12 cellular contexts compared by ENCODE assay signal in genomic region chr6:13406051-13406477, GRCh38.
A peak's percentile ranks its signal among the peaks of the same experiment; 100 is the strongest.
DNase-seq lines count a peak whose midpoint lies in the region; ATAC-seq and TF ChIP-seq lines count a peak whose summit lies in the region.
"Had no signal": no experiment of that assay in that cellular context is flagged by ENCODE, and none has a peak within 500 bp of the region (broad histone marks: within the 10 kb centered on the region; RNA-seq: fewer than 3 reads in every experiment).

No MANE protein-coding gene starts in this region.

- H3K4me1 ChIP-seq in gastroesophageal sphincter: peaks cover 12 to 52% (median 12%) of the 10 kb centered on the region in 3 donors
- H3K4me1 ChIP-seq in tibial nerve: peaks cover 0 to 64% (median 41%) of the 10 kb centered on the region in 4 donors
- peaks cover 5 to 8% of the 10 kb centered on the region in 2 donors for H3K4me1 ChIP-seq in aorta (ENCODE audit: control insufficient read depth in 1 of 2, insufficient read depth in 2 of 2, low read length in 2 of 2)
- no peaks in the 10 kb centered on the region for H3K4me1 ChIP-seq in CD8-positive, alpha-beta memory T cell (ENCODE audit: insufficient read depth, low read length)

- peaks cover 63% of the 10 kb centered on the region in 2 donors for H3K4me1 Mint-ChIP-seq in natural killer cell treated with Interleukin-12 subunit alpha and Interleukin-12 subunit beta and Interleukin-15 and Interleukin-18, amount 100 ng/mL, for 72 hours (ENCODE audit: low read depth in 2 of 2)
- peaks cover 0 to 8% (median 1%) of the 10 kb centered on the region in 3 donors for H3K4me1 Mint-ChIP-seq in CD8-positive, alpha-beta memory T cell

- TF ChIP-seq POLR2A in gastroesophageal sphincter (IDR thresholded peaks at IDR 0.05) (no peak), tibial nerve (IDR thresholded peaks at IDR 0.05) (no peak)

- CTCF ChIA-PET in CD8-positive, alpha-beta memory T cell (lab: Charles Lee): no interaction called here

- H3K27ac Mint-ChIP-seq in natural killer cell treated with Interleukin-12 subunit alpha and Interleukin-12 subunit beta and Interleukin-15 and Interleukin-18, amount 100 ng/mL, for 72 hours: peak overlapping the region; percentile 40 to 94
- no peak overlapping the region for H3K27ac Mint-ChIP-seq in CD8-positive, alpha-beta memory T cell

- no peak for ATAC-seq in gastroesophageal sphincter
- ATAC-seq in natural killer cell treated with Interleukin-12 subunit alpha and Interleukin-12 subunit beta and Interleukin-15 and Interleukin-18, amount 100 ng/mL, for 72 hours: no peak
- no peak for ATAC-seq in aorta (ENCODE audit: low FRiP score)

- no peak overlapping the region for H3K4me3 ChIP-seq in gastroesophageal sphincter
- no peak overlapping the region for H3K4me3 ChIP-seq in tibial nerve
- H3K4me3 ChIP-seq in aorta (ENCODE audit: low read length in 2 of 2): no peak overlapping the region
- H3K4me3 ChIP-seq in CD8-positive, alpha-beta memory T cell (ENCODE audit: low read length): no peak overlapping the region
- H3K4me3 ChIP-seq: SK-N-MC had no signal

- no peaks in the 10 kb centered on the region for H3K9me3 ChIP-seq in gastroesophageal sphincter
- H3K9me3 ChIP-seq in tibial nerve: no peaks in the 10 kb centered on the region
- H3K9me3 ChIP-seq in aorta (ENCODE audit: control insufficient read depth, low read length): no peaks in the 10 kb centered on the region
- no peaks in the 10 kb centered on the region for H3K9me3 ChIP-seq in CD8-positive, alpha-beta memory T cell (ENCODE audit: low read length)

- H3K27ac ChIP-seq in gastroesophageal sphincter (peak overlapping the region in 3 of 4 donors; percentile 9 to 56 (median 52)), tibial nerve (peak overlapping the region; percentile 6 to 89 (median 71)), aorta (ENCODE audit: low read depth in 1 of 2, low read length in 2 of 2) (no peak overlapping the region)
- H3K27ac ChIP-seq in CD8-positive, alpha-beta memory T cell (ENCODE audit: low read depth, low read length): no peak overlapping the region
- H3K27ac ChIP-seq: SK-N-MC had no signal

- no peaks in the 10 kb centered on the region for H3K27me3 Mint-ChIP-seq in natural killer cell treated with Interleukin-12 subunit alpha and Interleukin-12 subunit beta and Interleukin-15 and Interleukin-18, amount 100 ng/mL, for 72 hours
- no peaks in the 10 kb centered on the region for H3K27me3 Mint-ChIP-seq in CD8-positive, alpha-beta memory T cell

- 60 to 84% methylated on average over 1 to 2 of the region's 9 CpGs for WGBS in gastroesophageal sphincter (ENCODE audit: low coverage in 1 of 2), 2 donors
- WGBS in tibial nerve, 2 donors: 65 to 69% methylated on average over 9 of the region's 9 CpGs
- WGBS in aorta, 2 donors: 92 to 93% methylated on average over 9 of the region's 9 CpGs

- no peaks in the 10 kb centered on the region for H3K36me3 ChIP-seq in gastroesophageal sphincter
- H3K36me3 ChIP-seq in tibial nerve: no peaks in the 10 kb centered on the region
- no peaks in the 10 kb centered on the region for H3K36me3 ChIP-seq in aorta (ENCODE audit: control insufficient read depth in 1 of 2, insufficient read depth in 2 of 2, low read length in 1 of 2)
- H3K36me3 ChIP-seq in CD8-positive, alpha-beta memory T cell (ENCODE audit: insufficient read depth, low read length): no peaks in the 10 kb centered on the region

- H3K27me3 ChIP-seq in gastroesophageal sphincter (no peaks in the 10 kb centered on the region), tibial nerve (no peaks in the 10 kb centered on the region), aorta (ENCODE audit: control insufficient read depth in 1 of 2, insufficient read depth in 2 of 2, low read length in 1 of 2) (no peaks in the 10 kb centered on the region)
- H3K27me3 ChIP-seq in CD8-positive, alpha-beta memory T cell (ENCODE audit: insufficient read depth, low read length, poor library complexity, severe bottlenecking): no peaks in the 10 kb centered on the region

- no peaks in the 10 kb centered on the region for H3K9me3 Mint-ChIP-seq in natural killer cell treated with Interleukin-12 subunit alpha and Interleukin-12 subunit beta and Interleukin-15 and Interleukin-18, amount 100 ng/mL, for 72 hours
- H3K9me3 Mint-ChIP-seq in CD8-positive, alpha-beta memory T cell: no peaks in the 10 kb centered on the region

- TF ChIP-seq EP300 in gastroesophageal sphincter (IDR thresholded peaks at IDR 0.05): no peak
- peak in 1 of 2 donors; percentile 48 for TF ChIP-seq EP300 in tibial nerve (IDR thresholded peaks at IDR 0.05)

- no peak overlapping the region for H3K4me3 Mint-ChIP-seq in natural killer cell treated with Interleukin-12 subunit alpha and Interleukin-12 subunit beta and Interleukin-15 and Interleukin-18, amount 100 ng/mL, for 72 hours
- no peak overlapping the region for H3K4me3 Mint-ChIP-seq in CD8-positive, alpha-beta memory T cell

- no peak for TF ChIP-seq CTCF in gastroesophageal sphincter (IDR thresholded peaks at IDR 0.05)
- TF ChIP-seq CTCF in tibial nerve (IDR thresholded peaks at IDR 0.05): no peak

- intact Hi-C loops in aorta (cut with DNase I): no loop called here

- no peaks in the 10 kb centered on the region for H3K36me3 Mint-ChIP-seq in natural killer cell treated with Interleukin-12 subunit alpha and Interleukin-12 subunit beta and Interleukin-15 and Interleukin-18, amount 100 ng/mL, for 72 hours
- H3K36me3 Mint-ChIP-seq in CD8-positive, alpha-beta memory T cell: no peaks in the 10 kb centered on the region

- POLR2A ChIA-PET in CD8-positive, alpha-beta memory T cell (lab: Charles Lee): no interaction called here

- peak; percentile 36 for DNase-seq in NCI-H2107 treated with DMSO at 0.1 percent for 48 hours (lab: John Stamatoyannopoulos, UW; ENCODE audit: unreplicated experiment)
- no peak for DNase-seq in NCI-H2107 (lab: John Stamatoyannopoulos, UW)
- DNase-seq in natural killer cell treated with Interleukin-12 subunit alpha and Interleukin-12 subunit beta and Interleukin-15 and Interleukin-18, amount 100 ng/mL, for 72 hours (ENCODE audit: low spot score): no peak
- peak in 1 of 2 donors; percentile 28 for DNase-seq in tibial nerve (ENCODE audit: low spot score in 2 of 2)
- DNase-seq in aorta: no peak
- no peak for DNase-seq in foreskin melanocyte
- DNase-seq in CD8-positive, alpha-beta memory T cell: no peak
- DNase-seq: 8988T, amniotic stem cell, trophoblast cell had no signal

Comparison
In these comparisons a context has a peak if more than half of its experiments do, and no peak if none do; other contexts are left out.
1. H3K27ac ChIP-seq: peak in gastroesophageal sphincter (3 of 4) and tibial nerve (4 of 4); none in aorta (0 of 2) and CD8-positive, alpha-beta memory T cell (single experiment).
2. H3K27ac Mint-ChIP-seq: peak in natural killer cell treated with Interleukin-12 subunit alpha and Interleukin-12 subunit beta and Interleukin-15 and Interleukin-18, amount 100 ng/mL, for 72 hours (2 of 2); none in CD8-positive, alpha-beta memory T cell (0 of 8).